ENCODE assay signal across 1 cellular context in the genomic region with DNA sequence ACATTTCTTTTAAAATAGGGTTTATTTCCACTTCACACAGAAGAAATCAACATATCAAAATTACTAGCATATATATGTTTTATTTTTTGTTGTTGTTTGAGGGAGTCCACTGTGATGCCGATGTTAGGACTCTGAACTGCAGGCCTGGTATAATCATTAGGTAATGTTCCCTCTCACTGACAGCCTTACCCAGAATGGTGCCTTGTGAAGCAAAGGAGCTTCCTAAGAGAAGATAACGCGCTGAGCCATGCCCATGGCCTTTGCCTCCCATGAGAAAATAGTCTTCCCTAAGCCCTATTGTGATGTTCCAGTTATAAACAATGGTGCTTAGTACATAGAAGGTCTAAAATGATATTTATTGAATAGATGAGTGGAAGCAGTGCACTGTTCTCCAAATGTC.
TF ChIP-seq lines count a peak whose summit lies in the region.

No MANE protein-coding gene starts in this region.

TF ChIP-seq in IMR-90, 13 proteins besides CTCF, POLR2A, EP300 and RAD21 (continued from another document):
- TF ChIP-seq, protein P1, sequence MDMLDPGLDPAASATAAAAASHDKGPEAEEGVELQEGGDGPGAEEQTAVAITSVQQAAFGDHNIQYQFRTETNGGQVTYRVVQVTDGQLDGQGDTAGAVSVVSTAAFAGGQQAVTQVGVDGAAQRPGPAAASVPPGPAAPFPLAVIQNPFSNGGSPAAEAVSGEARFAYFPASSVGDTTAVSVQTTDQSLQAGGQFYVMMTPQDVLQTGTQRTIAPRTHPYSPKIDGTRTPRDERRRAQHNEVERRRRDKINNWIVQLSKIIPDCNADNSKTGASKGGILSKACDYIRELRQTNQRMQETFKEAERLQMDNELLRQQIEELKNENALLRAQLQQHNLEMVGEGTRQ (IDR thresholded peaks at IDR 0.05; ENCODE audit: low read depth, low read length) = no peak
- TF ChIP-seq, protein P2, sequence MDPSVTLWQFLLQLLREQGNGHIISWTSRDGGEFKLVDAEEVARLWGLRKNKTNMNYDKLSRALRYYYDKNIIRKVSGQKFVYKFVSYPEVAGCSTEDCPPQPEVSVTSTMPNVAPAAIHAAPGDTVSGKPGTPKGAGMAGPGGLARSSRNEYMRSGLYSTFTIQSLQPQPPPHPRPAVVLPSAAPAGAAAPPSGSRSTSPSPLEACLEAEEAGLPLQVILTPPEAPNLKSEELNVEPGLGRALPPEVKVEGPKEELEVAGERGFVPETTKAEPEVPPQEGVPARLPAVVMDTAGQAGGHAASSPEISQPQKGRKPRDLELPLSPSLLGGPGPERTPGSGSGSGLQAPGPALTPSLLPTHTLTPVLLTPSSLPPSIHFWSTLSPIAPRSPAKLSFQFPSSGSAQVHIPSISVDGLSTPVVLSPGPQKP (IDR thresholded peaks at IDR 0.05; ENCODE audit: borderline replicate concordance, low read depth, low read length) = no peak
- no peak for TF ChIP-seq NFE2L2 (IDR thresholded peaks at IDR 0.05; ENCODE audit: low read depth, low read length)
- TF ChIP-seq FOS (IDR thresholded peaks at IDR 0.05; ENCODE audit: low read depth, low read length) = no peak
- TF ChIP-seq MAZ (IDR thresholded peaks at IDR 0.05; ENCODE audit: borderline replicate concordance, low read depth, low read length) = no peak
- TF ChIP-seq MAFK (IDR thresholded peaks at IDR 0.05; ENCODE audit: low read depth, low read length) = no peak
- no peak for TF ChIP-seq RFX5 (IDR thresholded peaks at IDR 0.05; ENCODE audit: low read depth, low read length)
- no peak for TF ChIP-seq MXI1 (IDR thresholded peaks at IDR 0.05; ENCODE audit: borderline replicate concordance, low read depth, low read length)
